11 cellular contexts compared by ENCODE assay signal in genomic region chr19:3813473-3814392, GRCh38. TPM values are rescaled to one million over a fixed set of nuclear protein-coding genes. Genes with fewer than 3 reads are reported as not detected.
DNase-seq lines count a peak whose midpoint lies in the region; ATAC-seq and TF ChIP-seq lines count a peak whose summit lies in the region.
"Had no signal": no experiment of that assay in that cellular context is flagged by ENCODE, and none has a peak within 500 bp of the region (broad histone marks: within the 10 kb centered on the region; RNA-seq: fewer than 3 reads in every experiment).

No MANE protein-coding gene starts in this region.

- H3K4me1 Mint-ChIP-seq in activated T-helper 2 cell treated with anti-CD3 and anti-CD28 coated beads, Interferon-gamma antibody, Interleukin-2, Interleukin-4, amounts not matched to agents 10 μg/mL and 5 μg/mL and 100 μg/mL, durations not matched to agents 14 hours and 24 hours and 36 hours (ENCODE audit: low read depth), result peaks cover 34% of the 10 kb centered on the region

- intact Hi-C loops in activated T-helper 2 cell treated with anti-CD3 and anti-CD28 coated beads, Interferon-gamma antibody, Interleukin-2, Interleukin-4, amounts not matched to agents 10 μg/mL and 5 μg/mL and 100 μg/mL, durations not matched to agents 14 hours and 24 hours and 36 hours (cut with micrococcal nuclease), result loop anchor here (2.0 kb wide), 1 partner anchor 51 kb away; the partner anchor contains the start of gene MRPL54
- intact Hi-C loops in left colon (cut with DNase I, micrococcal nuclease), result no loop called here

- H3K9ac ChIP-seq in Karpas-422 (ENCODE audit: low read length), result no peak overlapping the region

- H3K36me3 ChIP-seq in Karpas-422 (ENCODE audit: insufficient read depth, low read length) (no peaks in the 10 kb centered on the region), neutrophil (no peaks in the 10 kb centered on the region)

- ATAC-seq in left colon, result no peak
- ATAC-seq: body of pancreas, PC-3 had no signal

- H4K20me1 ChIP-seq in Karpas-422 (ENCODE audit: insufficient read depth, low read depth, low read length), result peaks cover 44% of the 10 kb centered on the region; the same call in 1 of the 2 replicates

- H3K4me1 ChIP-seq in Karpas-422 (ENCODE audit: low read length), result peaks cover 16% of the 10 kb centered on the region
- peaks cover 65% of the 10 kb centered on the region in 2 experiments for H3K4me1 ChIP-seq in neutrophil (ENCODE audit: control insufficient read depth in 1 of 2, insufficient read depth in 1 of 2, low read depth in 1 of 2, low read length in 1 of 2)
- H3K4me1 ChIP-seq: body of pancreas had no signal

- no peaks in the 10 kb centered on the region for H3K36me3 Mint-ChIP-seq in activated T-helper 2 cell treated with anti-CD3 and anti-CD28 coated beads, Interferon-gamma antibody, Interleukin-2, Interleukin-4, amounts not matched to agents 10 μg/mL and 5 μg/mL and 100 μg/mL, durations not matched to agents 14 hours and 24 hours and 36 hours (ENCODE audit: low read depth)

- H3K27me3 ChIP-seq in Karpas-422 (ENCODE audit: low read length), result no peaks in the 10 kb centered on the region
- H3K27me3 ChIP-seq in neutrophil, result no peaks in the 10 kb centered on the region
- H3K27me3 ChIP-seq: body of pancreas had no signal

- H3K9me3 Mint-ChIP-seq in activated T-helper 2 cell treated with anti-CD3 and anti-CD28 coated beads, Interferon-gamma antibody, Interleukin-2, Interleukin-4, amounts not matched to agents 10 μg/mL and 5 μg/mL and 100 μg/mL, durations not matched to agents 14 hours and 24 hours and 36 hours, result peaks cover 3% of the 10 kb centered on the region

- no peak for TF ChIP-seq CTCF in neutrophil (IDR thresholded peaks at IDR 0.05)

- no peak overlapping the region for H3K27ac ChIP-seq in Karpas-422 (ENCODE audit: low read length)
- H3K27ac ChIP-seq in neutrophil, result peak overlapping the region; percentile 92

- no peak overlapping the region for H3K4me3 Mint-ChIP-seq in activated T-helper 2 cell treated with anti-CD3 and anti-CD28 coated beads, Interferon-gamma antibody, Interleukin-2, Interleukin-4, amounts not matched to agents 10 μg/mL and 5 μg/mL and 100 μg/mL, durations not matched to agents 14 hours and 24 hours and 36 hours (ENCODE audit: low read depth)

- no peak overlapping the region for H2AFZ ChIP-seq in Karpas-422 (ENCODE audit: low read length)

- no peak overlapping the region for H3K4me3 ChIP-seq in Karpas-422 (ENCODE audit: low read length)
- H3K4me3 ChIP-seq in neutrophil (ENCODE audit: low read depth in 1 of 2, low read length in 1 of 2), result peak overlapping the region in 1 of 2 experiments; percentile 48
- H3K4me3 ChIP-seq: body of pancreas had no signal

- H3K27me3 Mint-ChIP-seq in activated T-helper 2 cell treated with anti-CD3 and anti-CD28 coated beads, Interferon-gamma antibody, Interleukin-2, Interleukin-4, amounts not matched to agents 10 μg/mL and 5 μg/mL and 100 μg/mL, durations not matched to agents 14 hours and 24 hours and 36 hours (ENCODE audit: low read depth), result no peaks in the 10 kb centered on the region

- no peaks in the 10 kb centered on the region for H3K9me2 ChIP-seq in Karpas-422 (replicated peaks; ENCODE audit: insufficient read depth, low read length)

- no peak overlapping the region for H3K4me2 ChIP-seq in Karpas-422 (ENCODE audit: low read depth, low read length, poor library complexity, severe bottlenecking)

- H3K9me3 ChIP-seq in Karpas-422 (ENCODE audit: low read length) (no peaks in the 10 kb centered on the region), neutrophil (no peaks in the 10 kb centered on the region)
- H3K9me3 ChIP-seq: body of pancreas had no signal

- DNase-seq in Karpas-422 (peak; percentile 24), left colon (no peak), NCI-H1417 treated with DMSO at 0.1 percent for 48 hours (lab: John Stamatoyannopoulos, UW) (no peak)
- no peak for DNase-seq in activated T-helper 2 cell treated with anti-CD3 and anti-CD28 coated beads, Interferon-gamma antibody, Interleukin-2, Interleukin-4, amounts not matched to agents 10 μg/mL and 5 μg/mL and 100 μg/mL, durations not matched to agents 14 hours and 24 hours and 36 hours (ENCODE audit: low spot score)
- DNase-seq: body of pancreas; head of caudate nucleus; PC-3; stimulated activated CD4-positive, alpha-beta T cell treated with anti-CD3 and anti-CD28 coated beads, Interleukin-4, amount 100 ng/mL, for 4 hours; substantia nigra had no signal

- peak overlapping the region; percentile 80 for H3K27ac Mint-ChIP-seq in activated T-helper 2 cell treated with anti-CD3 and anti-CD28 coated beads, Interferon-gamma antibody, Interleukin-2, Interleukin-4, amounts not matched to agents 10 μg/mL and 5 μg/mL and 100 μg/mL, durations not matched to agents 14 hours and 24 hours and 36 hours

- no peaks in the 10 kb centered on the region for H3K79me2 ChIP-seq in Karpas-422 (ENCODE audit: low read length)

RNA-seq across cellular contexts. Expression of gene MATK, which starts 27.6 kb away (rescaled TPM):
- not detected in 2 replicates for total RNA-seq in Karpas-422 (2014; rRNA removed; shearing (Covaris generic); ENCODE audit: low replicate concordance)
- total RNA-seq in activated T-helper 2 cell treated with anti-CD3 and anti-CD28 coated beads, Interferon-gamma antibody, Interleukin-2, Interleukin-4, amounts not matched to agents 10 μg/mL and 5 μg/mL and 100 μg/mL, durations not matched to agents 14 hours and 24 hours and 36 hours, result 25.4 and 27.5 TPM in 2 replicates
- total RNA-seq in left colon, result 1 to 10 TPM; 1.5 to 2.4 TPM
- total RNA-seq: PC-3 had no signal

RNA-seq across cellular contexts. Expression of gene RAX2, which starts 41.7 kb away (rescaled TPM):
- total RNA-seq in Karpas-422 (2014; rRNA removed; shearing (Covaris generic); ENCODE audit: low replicate concordance), result not detected in 2 replicates
- total RNA-seq in activated T-helper 2 cell treated with anti-CD3 and anti-CD28 coated beads, Interferon-gamma antibody, Interleukin-2, Interleukin-4, amounts not matched to agents 10 μg/mL and 5 μg/mL and 100 μg/mL, durations not matched to agents 14 hours and 24 hours and 36 hours, result not detected in 2 replicates
- not detected for total RNA-seq in left colon
- total RNA-seq: body of pancreas, PC-3, posterior vena cava had no signal

RNA-seq across cellular contexts. Expression of gene MRPL54, which starts 51.3 kb away (rescaled TPM):
- 44.2 and 76.7 TPM in 2 replicates for total RNA-seq in Karpas-422 (2014; rRNA removed; shearing (Covaris generic); ENCODE audit: low replicate concordance)
- total RNA-seq in activated T-helper 2 cell treated with anti-CD3 and anti-CD28 coated beads, Interferon-gamma antibody, Interleukin-2, Interleukin-4, amounts not matched to agents 10 μg/mL and 5 μg/mL and 100 μg/mL, durations not matched to agents 14 hours and 24 hours and 36 hours, result 98.0 and 99.6 TPM in 2 replicates
- total RNA-seq in left colon, result 10 to 100 TPM; 64.6 to 67.7 TPM

RNA-seq across cellular contexts. Expression of gene APBA3, which starts 52.2 kb away (rescaled TPM):
- 14.7 and 55.0 TPM in 2 replicates for total RNA-seq in Karpas-422 (2014; rRNA removed; shearing (Covaris generic); ENCODE audit: low replicate concordance)
- total RNA-seq in activated T-helper 2 cell treated with anti-CD3 and anti-CD28 coated beads, Interferon-gamma antibody, Interleukin-2, Interleukin-4, amounts not matched to agents 10 μg/mL and 5 μg/mL and 100 μg/mL, durations not matched to agents 14 hours and 24 hours and 36 hours, result 45.4 and 50.0 TPM in 2 replicates
- 10 to 100 TPM; 15.4 to 17.5 TPM for total RNA-seq in left colon

RNA-seq across cellular contexts. Expression of gene ZFR2, which starts 55.1 kb away (rescaled TPM):
- total RNA-seq in Karpas-422 (2014; rRNA removed; shearing (Covaris generic); ENCODE audit: low replicate concordance), result not detected in 2 replicates
- total RNA-seq in activated T-helper 2 cell treated with anti-CD3 and anti-CD28 coated beads, Interferon-gamma antibody, Interleukin-2, Interleukin-4, amounts not matched to agents 10 μg/mL and 5 μg/mL and 100 μg/mL, durations not matched to agents 14 hours and 24 hours and 36 hours, result 0.27 and 0.32 TPM in 2 replicates
- total RNA-seq in left colon, result not detected
- total RNA-seq: body of pancreas, PC-3, posterior vena cava had no signal
